ENCODE assay signal across 25 cellular contexts in the genomic region with DNA sequence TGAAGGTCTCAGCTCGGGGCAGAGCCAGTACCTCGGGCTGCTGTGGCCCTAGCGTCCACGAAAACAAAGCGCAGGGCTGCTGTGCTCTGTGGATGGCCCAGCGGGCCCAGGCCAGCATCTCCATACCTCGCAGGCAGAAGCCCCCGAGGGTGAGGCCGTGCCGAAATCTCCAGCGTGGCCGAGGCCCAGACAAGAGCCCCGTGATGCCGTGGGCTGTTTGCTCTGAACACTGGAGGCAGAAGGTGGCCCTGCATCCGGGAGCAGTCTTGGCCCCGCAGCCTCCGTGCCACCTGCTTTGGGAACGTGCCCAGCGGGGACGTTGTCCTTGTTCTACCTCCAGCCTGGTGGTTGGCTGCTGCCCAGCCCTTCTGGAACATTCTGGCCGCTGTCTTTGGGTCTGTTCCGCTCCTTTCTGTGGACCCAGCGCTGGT.
"Had no signal": no experiment of that assay in that cellular context is flagged by ENCODE, and none has a peak within 500 bp of the region (broad histone marks: within the 10 kb centered on the region; RNA-seq: fewer than 3 reads in every experiment).

No MANE protein-coding gene starts in this region.

- H3K36me3 ChIP-seq: cardiac muscle cell, WERI-Rb-1 had no signal

- H3K27me3 ChIP-seq: ascending aorta, cardiac muscle cell, heart left ventricle, neutrophil, stomach, thyroid gland, upper lobe of left lung had no signal

- H3K4me3 ChIP-seq: ascending aorta, cardiac muscle cell, heart left ventricle, mucosa of descending colon, smooth muscle cell, stomach, thyroid gland, upper lobe of left lung had no signal

- DNase-seq: activated CD4-positive, alpha-beta T cell treated with anti-CD3 and anti-CD28 coated beads for 48 hours; activated CD4-positive, alpha-beta T cell treated with anti-CD3 and anti-CD28 coated beads, Interleukin-2, amount 50 U/mL, for 48 hours; activated CD8-positive, alpha-beta memory T cell treated with anti-CD3 and anti-CD28 coated beads for 24 hours; activated effector memory CD4-positive, alpha-beta T cell treated with anti-CD3 and anti-CD28 coated beads, Interleukin-2, amount 50 U/mL, for 16 hours; activated naive CD4-positive, alpha-beta T cell treated with anti-CD3 and anti-CD28 coated beads for 36 hours; activated naive CD8-positive, alpha-beta T cell treated with anti-CD3 and anti-CD28 coated beads for 36 hours; endodermal cell; foreskin fibroblast; immature natural killer cell; stimulated activated CD4-positive, alpha-beta T cell treated with anti-CD3 and anti-CD28 coated beads, Interleukin-15, amount 100 ng/mL, for 24 hours; stimulated activated CD4-positive, alpha-beta T cell treated with anti-CD3 and anti-CD28 coated beads, Interleukin-2, amount 100 ng/mL, for 24 hours; stimulated activated naive B cell treated with anti-CD40 and anti-IgM and Interleukin-4, amounts not matched to agents 10 μg/mL and 1 μg/mL and 100 μg/mL, for 72 hours; stomach; T-helper 9 cell; thyroid gland; WERI-Rb-1 had no signal

- ATAC-seq: activated CD4-positive, CD25-positive, alpha-beta regulatory T cell treated with anti-CD3 and anti-CD28 coated beads, Interleukin-2, amount 50 U/mL, for 24 hours; esophagus mucosa; heart left ventricle; mucosa of descending colon; stimulated activated naive B cell treated with anti-CD40 and anti-IgM and Interleukin-4, amounts not matched to agents 10 μg/mL and 1 μg/mL and 100 μg/mL, for 72 hours had no signal

- H3K9me3 ChIP-seq: ascending aorta, heart left ventricle, mucosa of descending colon, neutrophil, stomach, thyroid gland, upper lobe of left lung had no signal

- H3K4me1 ChIP-seq: ascending aorta, thyroid gland, upper lobe of left lung had no signal

- H3K27ac ChIP-seq: ascending aorta, cardiac muscle cell, heart left ventricle, neutrophil, stomach, thyroid gland, upper lobe of left lung, WERI-Rb-1 had no signal
